8 cellular contexts compared by ENCODE assay signal in genomic region chr10:68208424-68209042, GRCh38. TPM values are rescaled to one million over a fixed set of nuclear protein-coding genes. Genes with fewer than 3 reads are reported as not detected.
DNase-seq lines count a peak whose midpoint lies in the region; ATAC-seq, FAIRE-seq and TF ChIP-seq lines count a peak whose summit lies in the region.

No MANE protein-coding gene starts in this region.

- FAIRE-seq in bronchial epithelial cell (lab: Jason Lieb, UNC), result no peak

- no peaks in the 10 kb centered on the region for H3K36me3 Mint-ChIP-seq in activated CD8-positive, alpha-beta memory T cell treated with anti-CD3 and anti-CD28 coated beads, Interleukin-2, amount 10 ng/mL, durations not matched to agents 7 days and 5 days
- H3K36me3 Mint-ChIP-seq in immature natural killer cell, result no peaks in the 10 kb centered on the region

- peak; percentile 75 for TF ChIP-seq CTCF in bronchial epithelial cell (IDR thresholded peaks at IDR 0.05; ENCODE audit: insufficient read depth, low read length, severe bottlenecking)
- TF ChIP-seq CTCF in omental fat pad (IDR thresholded peaks at IDR 0.05), result no peak

- H3K9me3 Mint-ChIP-seq in activated CD8-positive, alpha-beta memory T cell treated with anti-CD3 and anti-CD28 coated beads, Interleukin-2, amount 10 ng/mL, durations not matched to agents 7 days and 5 days (ENCODE audit: low read depth), result no peaks in the 10 kb centered on the region
- no peaks in the 10 kb centered on the region for H3K9me3 Mint-ChIP-seq in immature natural killer cell

- no peak for ATAC-seq in activated CD8-positive, alpha-beta memory T cell treated with anti-CD3 and anti-CD28 coated beads, Interleukin-2, amount 10 ng/mL, durations not matched to agents 7 days and 5 days
- peak; percentile 69 for ATAC-seq in HG03432 (IDR thresholded peaks at IDR 0.05; ENCODE audit: unreplicated experiment)
- no peak for ATAC-seq in omental fat pad (ENCODE audit: low FRiP score)

- H3K36me3 ChIP-seq in bronchial epithelial cell (ENCODE audit: control insufficient read depth, insufficient read depth, low read length), result no peaks in the 10 kb centered on the region

- CTCF ChIA-PET in activated CD8-positive, alpha-beta memory T cell treated with anti-CD3 and anti-CD28 coated beads, Interleukin-2, amount 10 ng/mL, durations not matched to agents 7 days and 5 days (lab: Charles Lee), result interaction anchor here (0.9 to 2.3 kb wide), 2 partner anchors 354 to 420 kb away, joined by 3 to 9 read pairs; no protein-coding TSS in a partner anchor

- H3K4me1 Mint-ChIP-seq in activated CD8-positive, alpha-beta memory T cell treated with anti-CD3 and anti-CD28 coated beads, Interleukin-2, amount 10 ng/mL, durations not matched to agents 7 days and 5 days, result peaks cover 1% of the 10 kb centered on the region
- no peaks in the 10 kb centered on the region for H3K4me1 Mint-ChIP-seq in immature natural killer cell

- H3K4me3 ChIP-seq in bronchial epithelial cell (ENCODE audit: low read depth, low read length), result no peak overlapping the region

- no peak overlapping the region for H3K27ac Mint-ChIP-seq in activated CD8-positive, alpha-beta memory T cell treated with anti-CD3 and anti-CD28 coated beads, Interleukin-2, amount 10 ng/mL, durations not matched to agents 7 days and 5 days
- H3K27ac Mint-ChIP-seq in immature natural killer cell, result no peak overlapping the region

- H3K4me3 Mint-ChIP-seq in activated CD8-positive, alpha-beta memory T cell treated with anti-CD3 and anti-CD28 coated beads, Interleukin-2, amount 10 ng/mL, durations not matched to agents 7 days and 5 days, result no peak overlapping the region
- no peak overlapping the region for H3K4me3 Mint-ChIP-seq in immature natural killer cell

- H3K27me3 Mint-ChIP-seq in activated CD8-positive, alpha-beta memory T cell treated with anti-CD3 and anti-CD28 coated beads, Interleukin-2, amount 10 ng/mL, durations not matched to agents 7 days and 5 days, result peaks cover 32% of the 10 kb centered on the region
- peaks cover 0 to 12% (median 4%) of the 10 kb centered on the region in 3 donors for H3K27me3 Mint-ChIP-seq in immature natural killer cell (ENCODE audit: low read depth in 3 of 3)

- no peaks in the 10 kb centered on the region for H3K27me3 ChIP-seq in bronchial epithelial cell (ENCODE audit: control insufficient read depth, insufficient read depth, low read length)

- peak; percentile 48 for DNase-seq in activated CD8-positive, alpha-beta memory T cell treated with anti-CD3 and anti-CD28 coated beads, Interleukin-2, amount 10 ng/mL, durations not matched to agents 7 days and 5 days
- no peak for DNase-seq in activated CD8-positive, alpha-beta memory T cell treated with anti-CD3 and anti-CD28 coated beads for 24 hours
- DNase-seq in NOMO-1 treated with dmso at 0.1 percent for 144 hours (lab: John Stamatoyannopoulos, UW; ENCODE audit: unreplicated experiment), result peak; percentile 6
- DNase-seq in bronchial epithelial cell (ENCODE audit: low read depth), result peak; percentile 66
- DNase-seq in middle frontal gyrus (ENCODE audit: extremely low spot score, low spot score), result peak; percentile 9
- DNase-seq in immature natural killer cell, result no peak
- no peak for DNase-seq in omental fat pad (ENCODE audit: low spot score)

RNA-seq across cellular contexts. Expression of gene ATOH7, which starts 23.4 kb away (rescaled TPM):
- not detected for total RNA-seq in activated CD8-positive, alpha-beta memory T cell treated with anti-CD3 and anti-CD28 coated beads, Interleukin-2, amount 10 ng/mL, durations not matched to agents 7 days and 5 days
- total RNA-seq in bronchial epithelial cell (under 0.01 TPM in 1 of 2 replicates, not detected in the other), omental fat pad (not detected)
- not detected for polyA plus RNA-seq in immature natural killer cell

Comparison
In these comparisons a context has a peak if more than half of its experiments do, and no peak if none do; other contexts are left out.
1. DNase-seq: peak in activated CD8-positive, alpha-beta memory T cell treated with anti-CD3 and anti-CD28 coated beads, Interleukin-2, amount 10 ng/mL, durations not matched to agents 7 days and 5 days (single experiment), NOMO-1 treated with dmso at 0.1 percent for 144 hours (single experiment), bronchial epithelial cell (single experiment) and middle frontal gyrus (single experiment); none in activated CD8-positive, alpha-beta memory T cell treated with anti-CD3 and anti-CD28 coated beads for 24 hours (single experiment), immature natural killer cell (0 of 3) and omental fat pad (single experiment).